Comparison of ENCODE assay signal across 8 cellular contexts in the genomic region with DNA sequence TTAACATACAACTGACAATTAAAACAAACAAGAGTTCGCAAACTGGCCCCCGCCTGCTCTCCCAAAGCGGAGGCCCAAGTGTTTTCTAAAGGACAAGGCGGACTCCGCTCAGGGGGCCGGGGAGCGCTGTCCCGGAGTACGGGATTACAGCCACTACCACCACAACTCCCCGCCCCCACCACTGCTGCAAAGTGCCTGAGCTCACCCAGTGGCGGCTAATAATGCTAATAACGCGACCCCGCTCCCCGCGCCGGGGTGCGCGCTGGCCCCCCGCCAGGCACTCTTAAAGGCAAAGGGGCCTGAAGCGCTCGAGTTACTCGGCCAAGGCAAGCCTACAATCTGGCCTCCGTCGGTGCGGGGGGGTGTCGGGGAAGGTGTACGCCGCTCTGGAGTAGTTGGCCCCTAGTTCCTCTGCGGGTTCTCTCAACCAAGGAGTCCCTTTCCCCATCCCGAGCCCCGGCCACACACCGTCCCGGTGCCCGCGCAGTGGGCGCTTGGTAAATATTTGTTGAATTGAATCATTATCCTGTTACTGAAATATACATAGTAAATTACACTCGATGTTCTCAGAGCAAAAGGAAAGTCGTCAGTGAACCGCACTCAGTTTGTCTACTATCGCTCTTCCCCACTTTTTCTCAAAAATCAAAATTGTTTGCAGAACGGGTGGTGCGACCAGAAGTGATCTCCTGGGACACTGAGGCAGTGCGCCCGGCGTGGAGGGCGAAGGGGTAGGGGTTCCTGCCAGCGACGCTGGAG. TPM values are rescaled to one million over a fixed set of nuclear protein-coding genes. Genes with fewer than 3 reads are reported as not detected.
DNase-seq lines count a peak whose midpoint lies in the region; ATAC-seq and TF ChIP-seq lines count a peak whose summit lies in the region.

No MANE protein-coding gene starts in this region.

- peak overlapping the region; percentile 66 for H3K27ac Mint-ChIP-seq in activated CD4-positive, alpha-beta T cell treated with anti-CD3 and anti-CD28 coated beads, Interleukin-2, amount 10 ng/mL, durations not matched to agents 24 days and 14 days
- no peak overlapping the region for H3K27ac Mint-ChIP-seq in effector memory CD8-positive, alpha-beta T cell

- peaks cover 3% of the 10 kb centered on the region for H3K36me3 Mint-ChIP-seq in activated CD4-positive, alpha-beta T cell treated with anti-CD3 and anti-CD28 coated beads, Interleukin-2, amount 10 ng/mL, durations not matched to agents 24 days and 14 days (ENCODE audit: low read depth)
- H3K36me3 Mint-ChIP-seq in effector memory CD8-positive, alpha-beta T cell (ENCODE audit: insufficient read depth), result no peaks in the 10 kb centered on the region

- peaks cover 83% of the 10 kb centered on the region for H3K27me3 Mint-ChIP-seq in activated CD4-positive, alpha-beta T cell treated with anti-CD3 and anti-CD28 coated beads, Interleukin-2, amount 10 ng/mL, durations not matched to agents 24 days and 14 days
- H3K27me3 Mint-ChIP-seq in effector memory CD8-positive, alpha-beta T cell, result peaks cover 66 to 94% of the 10 kb centered on the region in 2 donors

- TF ChIP-seq EP300 in ovary (IDR thresholded peaks at IDR 0.05), result no peak

- DNase-seq in activated CD4-positive, alpha-beta T cell treated with anti-CD3 and anti-CD28 coated beads, Interleukin-2, amount 10 ng/mL, durations not matched to agents 24 days and 14 days, result peak; percentile 55
- DNase-seq in activated CD4-positive, alpha-beta T cell treated with anti-CD3 and anti-CD28 coated beads for 1 hour, result no peak
- DNase-seq in foreskin keratinocyte, result peak; percentile 50 to 67
- peak; percentile 79 to 88 (median 85) for DNase-seq in ovary
- DNase-seq in GF-D8 (lab: John Stamatoyannopoulos, UW), result no peak
- DNase-seq in effector memory CD8-positive, alpha-beta T cell, result no peak
- DNase-seq in NCI-H187 treated with DMSO at 0.1 percent for 48 hours (lab: John Stamatoyannopoulos, UW), result no peak

- H3K27me3 ChIP-seq in foreskin keratinocyte (no peaks in the 10 kb centered on the region), ovary (no peaks in the 10 kb centered on the region)

- peak overlapping the region; percentile 67 for H3K4me3 ChIP-seq in ovary

- intact Hi-C loops in activated CD4-positive, alpha-beta T cell treated with anti-CD3 and anti-CD28 coated beads, Interleukin-2, amount 10 ng/mL, durations not matched to agents 24 days and 14 days (cut with micrococcal nuclease), result no loop called here
- intact Hi-C loops in ovary (cut with DNase I), result loop anchor here in 3 of 4 donors (5.0 to 10.0 kb wide), 6 partner anchors 239 to 769 kb away; no protein-coding TSS in a partner anchor

- peak; percentile 24 for TF ChIP-seq POLR2A in ovary (IDR thresholded peaks at IDR 0.05)

- H3K9me3 Mint-ChIP-seq in activated CD4-positive, alpha-beta T cell treated with anti-CD3 and anti-CD28 coated beads, Interleukin-2, amount 10 ng/mL, durations not matched to agents 24 days and 14 days, result no peaks in the 10 kb centered on the region
- peaks cover 0 to 1% of the 10 kb centered on the region in 2 donors for H3K9me3 Mint-ChIP-seq in effector memory CD8-positive, alpha-beta T cell

- H3K4me1 Mint-ChIP-seq in activated CD4-positive, alpha-beta T cell treated with anti-CD3 and anti-CD28 coated beads, Interleukin-2, amount 10 ng/mL, durations not matched to agents 24 days and 14 days, result peaks cover 9% of the 10 kb centered on the region
- peaks cover 0 to 8% of the 10 kb centered on the region in 2 donors for H3K4me1 Mint-ChIP-seq in effector memory CD8-positive, alpha-beta T cell (ENCODE audit: low read depth in 2 of 2)

- ATAC-seq in SK-N-SH treated with all-trans-retinoic acid at 6 μM for 48 hours (peak; percentile 29), foreskin keratinocyte (no peak)
- no peak for ATAC-seq in effector memory CD8-positive, alpha-beta T cell (replicated peaks)

- H3K4me1 ChIP-seq in foreskin keratinocyte (peaks cover 12% of the 10 kb centered on the region), ovary (ENCODE audit: insufficient read depth) (peaks cover 8% of the 10 kb centered on the region)

- H3K27ac ChIP-seq in foreskin keratinocyte (peak overlapping the region; percentile 57), ovary (peak overlapping the region; percentile 60 to 85)

- no peaks in the 10 kb centered on the region for H3K9me3 ChIP-seq in ovary

- peak overlapping the region; percentile 72 for H3K4me3 Mint-ChIP-seq in activated CD4-positive, alpha-beta T cell treated with anti-CD3 and anti-CD28 coated beads, Interleukin-2, amount 10 ng/mL, durations not matched to agents 24 days and 14 days
- H3K4me3 Mint-ChIP-seq in effector memory CD8-positive, alpha-beta T cell, result peak overlapping the region in 1 of 2 donors; percentile 28

- TF ChIP-seq CTCF in foreskin keratinocyte (conservative IDR thresholded peaks at IDR 0.05), result no peak
- no peak for TF ChIP-seq CTCF in ovary (IDR thresholded peaks at IDR 0.05)

- WGBS in ovary, 3 donors, result 1% methylated on average over 49 of the region's 49 CpGs

- no peaks in the 10 kb centered on the region for H3K36me3 ChIP-seq in ovary

TF ChIP-seq in SK-N-SH treated with all-trans-retinoic acid at 6 μM for 48 hours, 23 proteins besides CTCF, POLR2A, EP300 and RAD21 (continues in another document):
- TF ChIP-seq, protein P1, sequence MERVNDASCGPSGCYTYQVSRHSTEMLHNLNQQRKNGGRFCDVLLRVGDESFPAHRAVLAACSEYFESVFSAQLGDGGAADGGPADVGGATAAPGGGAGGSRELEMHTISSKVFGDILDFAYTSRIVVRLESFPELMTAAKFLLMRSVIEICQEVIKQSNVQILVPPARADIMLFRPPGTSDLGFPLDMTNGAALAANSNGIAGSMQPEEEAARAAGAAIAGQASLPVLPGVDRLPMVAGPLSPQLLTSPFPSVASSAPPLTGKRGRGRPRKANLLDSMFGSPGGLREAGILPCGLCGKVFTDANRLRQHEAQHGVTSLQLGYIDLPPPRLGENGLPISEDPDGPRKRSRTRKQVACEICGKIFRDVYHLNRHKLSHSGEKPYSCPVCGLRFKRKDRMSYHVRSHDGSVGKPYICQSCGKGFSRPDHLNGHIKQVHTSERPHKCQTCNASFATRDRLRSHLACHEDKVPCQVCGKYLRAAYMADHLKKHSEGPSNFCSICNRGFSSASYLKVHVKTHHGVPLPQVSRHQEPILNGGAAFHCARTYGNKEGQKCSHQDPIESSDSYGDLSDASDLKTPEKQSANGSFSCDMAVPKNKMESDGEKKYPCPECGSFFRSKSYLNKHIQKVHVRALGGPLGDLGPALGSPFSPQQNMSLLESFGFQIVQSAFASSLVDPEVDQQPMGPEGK (CRISPR knock-in tag; IDR thresholded peaks at IDR 0.05; ENCODE audit: borderline replicate concordance), result peak; percentile 55; the same call in 1 of the 2 replicates
- TF ChIP-seq ZNF70 (CRISPR knock-in tag; IDR thresholded peaks at IDR 0.05) (no peak), CSRNP3 (CRISPR knock-in tag; IDR thresholded peaks at IDR 0.05) (no peak), TSHZ2 (CRISPR knock-in tag; IDR thresholded peaks at IDR 0.05) (no peak)
- TF ChIP-seq, protein P2, sequence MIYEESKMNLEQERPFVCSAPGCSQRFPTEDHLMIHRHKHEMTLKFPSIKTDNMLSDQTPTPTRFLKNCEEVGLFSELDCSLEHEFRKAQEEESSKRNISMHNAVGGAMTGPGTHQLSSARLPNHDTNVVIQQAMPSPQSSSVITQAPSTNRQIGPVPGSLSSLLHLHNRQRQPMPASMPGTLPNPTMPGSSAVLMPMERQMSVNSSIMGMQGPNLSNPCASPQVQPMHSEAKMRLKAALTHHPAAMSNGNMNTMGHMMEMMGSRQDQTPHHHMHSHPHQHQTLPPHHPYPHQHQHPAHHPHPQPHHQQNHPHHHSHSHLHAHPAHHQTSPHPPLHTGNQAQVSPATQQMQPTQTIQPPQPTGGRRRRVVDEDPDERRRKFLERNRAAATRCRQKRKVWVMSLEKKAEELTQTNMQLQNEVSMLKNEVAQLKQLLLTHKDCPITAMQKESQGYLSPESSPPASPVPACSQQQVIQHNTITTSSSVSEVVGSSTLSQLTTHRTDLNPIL (CRISPR knock-in tag; IDR thresholded peaks at IDR 0.05; ENCODE audit: low read depth), result no peak

RNA-seq across cellular contexts. Expression of gene WNT5A, which starts 0.8 kb away (rescaled TPM):
- not detected in 2 replicates for total RNA-seq in activated CD4-positive, alpha-beta T cell treated with anti-CD3 and anti-CD28 coated beads, Interleukin-2, amount 10 ng/mL, durations not matched to agents 24 days and 14 days
- total RNA-seq in foreskin keratinocyte, result 13.5 and 19.6 TPM in 2 replicates
- 4.0 and 4.9 TPM in 2 replicates for polyA plus RNA-seq in foreskin keratinocyte
- total RNA-seq in ovary, result 10 to 100 TPM; 13.1 to 26.9 (median 18.6) TPM
- polyA plus RNA-seq in ovary, result 10 to 100 TPM; 10.1 to 12.9 TPM

Comparison
In these comparisons a context has a peak if more than half of its experiments do, and no peak if none do; other contexts are left out.
1. DNase-seq: peak in activated CD4-positive, alpha-beta T cell treated with anti-CD3 and anti-CD28 coated beads, Interleukin-2, amount 10 ng/mL, durations not matched to agents 24 days and 14 days (single experiment), foreskin keratinocyte (2 of 2) and ovary (5 of 5); none in activated CD4-positive, alpha-beta T cell treated with anti-CD3 and anti-CD28 coated beads for 1 hour (single experiment), GF-D8 (single experiment), effector memory CD8-positive, alpha-beta T cell (0 of 3) and NCI-H187 treated with DMSO at 0.1 percent for 48 hours (single experiment).
2. RNA of gene WNT5A, which starts 0.8 kb away (total RNA-seq): 13.1 to 26.9 TPM in ovary and 13.5 to 19.6 TPM in foreskin keratinocyte; not detected in activated CD4-positive, alpha-beta T cell treated with anti-CD3 and anti-CD28 coated beads, Interleukin-2, amount 10 ng/mL, durations not matched to agents 24 days and 14 days; every median in the first group is over 10 times any median in the second.